ENCODE assay signal across 18 cellular contexts in genomic region chr1:6310116-6310848, GRCh38. TPM values are rescaled to one million over a fixed set of nuclear protein-coding genes. Genes with fewer than 3 reads are reported as not detected.
DNase-seq lines count a peak whose midpoint lies in the region; ATAC-seq and TF ChIP-seq lines count a peak whose summit lies in the region.
"Had no signal": no experiment of that assay in that cellular context is flagged by ENCODE, and none has a peak within 500 bp of the region (broad histone marks: within the 10 kb centered on the region; RNA-seq: fewer than 3 reads in every experiment).

No MANE protein-coding gene starts in this region.

- ATAC-seq in GM19467 (IDR thresholded peaks at IDR 0.05; ENCODE audit: unreplicated experiment), result no peak
- ATAC-seq in GM18517 (IDR thresholded peaks at IDR 0.05; ENCODE audit: unreplicated experiment), result no peak
- ATAC-seq: A549, GM12878 had no signal

- H3K4me1 ChIP-seq in BE2C, result no peaks in the 10 kb centered on the region
- H3K4me1 ChIP-seq: A549, BLaER1 had no signal

- no peak for TF ChIP-seq CTCF in brain (conservative IDR thresholded peaks at IDR 0.05)
- no peak for TF ChIP-seq CTCF in glutamatergic neuron (IDR thresholded peaks at IDR 0.05; ENCODE audit: partially characterized antibody, unreplicated experiment)
- no peak for TF ChIP-seq CTCF in BE2C (IDR thresholded peaks at IDR 0.05; ENCODE audit: low read depth, low read length)

- H3K9me3 ChIP-seq in BE2C, result no peaks in the 10 kb centered on the region
- H3K9me3 ChIP-seq: A549 had no signal

- H3K4me3 Mint-ChIP-seq in brain (no peak overlapping the region), glutamatergic neuron (ENCODE audit: unreplicated experiment) (no peak overlapping the region)
- H3K4me3 Mint-ChIP-seq: CD4-positive, alpha-beta memory T cell; H9 had no signal

- H3K27ac Mint-ChIP-seq in brain, result peak overlapping the region in 3 of 5 experiments; percentile 22 to 36 (median 24)
- peak overlapping the region; percentile 65 for H3K27ac Mint-ChIP-seq in glutamatergic neuron (ENCODE audit: unreplicated experiment)
- H3K27ac Mint-ChIP-seq: CD4-positive, alpha-beta memory T cell had no signal

- peaks cover 6% of the 10 kb centered on the region for H3K4me1 Mint-ChIP-seq in brain
- H3K4me1 Mint-ChIP-seq in glutamatergic neuron (ENCODE audit: low read depth, unreplicated experiment), result peaks cover 15% of the 10 kb centered on the region
- H3K4me1 Mint-ChIP-seq: CD14-positive monocyte; CD4-positive, alpha-beta memory T cell; H9 had no signal

- H3K27me3 ChIP-seq in BE2C, result no peaks in the 10 kb centered on the region
- H3K27me3 ChIP-seq: BLaER1 had no signal

- no peaks in the 10 kb centered on the region for H3K27me3 Mint-ChIP-seq in brain
- H3K27me3 Mint-ChIP-seq in glutamatergic neuron (ENCODE audit: unreplicated experiment), result peaks cover 11% of the 10 kb centered on the region
- H3K27me3 Mint-ChIP-seq: CD4-positive, alpha-beta memory T cell had no signal

- DNase-seq in DMS79 treated with DMSO at 0.1 percent for 48 hours (lab: John Stamatoyannopoulos, UW) (peak; percentile 11), DMS79 (lab: John Stamatoyannopoulos, UW) (no peak), glutamatergic neuron (no peak), BE2C (no peak)
- DNase-seq in stimulated activated CD4-positive, alpha-beta T cell treated with anti-CD3 and anti-CD28 coated beads, Interleukin-15, amount 100 ng/mL, for 24 hours, result no peak
- DNase-seq: AML-193; CD4-positive, alpha-beta memory T cell; DMS153; DND-41; EL; H9 had no signal

- no peak overlapping the region for H3K4me3 ChIP-seq in BE2C (ENCODE audit: low read depth, low read length)
- H3K4me3 ChIP-seq: A549, BLaER1, GM12878 had no signal

- H3K9me3 Mint-ChIP-seq in brain, result peaks cover 0 to 11% (median 4%) of the 10 kb centered on the region in 5 experiments
- peaks cover 13% of the 10 kb centered on the region for H3K9me3 Mint-ChIP-seq in glutamatergic neuron (ENCODE audit: unreplicated experiment)
- H3K9me3 Mint-ChIP-seq: CD4-positive, alpha-beta memory T cell had no signal

- H3K36me3 ChIP-seq in BE2C, result no peaks in the 10 kb centered on the region

- peaks cover 57% of the 10 kb centered on the region for H3K36me3 Mint-ChIP-seq in brain
- peaks cover 15% of the 10 kb centered on the region for H3K36me3 Mint-ChIP-seq in glutamatergic neuron (ENCODE audit: unreplicated experiment)
- H3K36me3 Mint-ChIP-seq: CD4-positive, alpha-beta memory T cell had no signal

RNA-seq across cellular contexts. Expression of gene GPR153, which starts 49.4 kb away (rescaled TPM):
- polyA plus RNA-seq in brain (ENCODE audit: insufficient read depth, low read depth, low replicate concordance), result 4.4 TPM
- 174 TPM for total RNA-seq in glutamatergic neuron (ENCODE audit: unreplicated experiment)
- 2.1 TPM for polyA plus RNA-seq in BE2C (2012; ENCODE audit: insufficient read depth, insufficient read length, low read depth)
- polyA plus RNA-seq: CD4-positive, alpha-beta memory T cell had no signal
